12 cellular contexts compared by ENCODE assay signal in genomic region chr1:160115545-160116276, GRCh38. TPM values are rescaled to one million over a fixed set of nuclear protein-coding genes. Genes with fewer than 3 reads are reported as not detected.
A peak's percentile ranks its signal among the peaks of the same experiment; 100 is the strongest.
DNase-seq lines count a peak whose midpoint lies in the region; ATAC-seq and TF ChIP-seq lines count a peak whose summit lies in the region.
"Had no signal": no experiment of that assay in that cellular context is flagged by ENCODE, and none has a peak within 500 bp of the region (broad histone marks: within the 10 kb centered on the region; RNA-seq: fewer than 3 reads in every experiment).

ATP1A2 (plus strand) TSS chr1:160115759; CDS start chr1:160115862, 103 bp downstream.

- in situ Hi-C loops in astrocyte of the cerebellum (cut with HindIII; ENCODE audit: low sequenced_read_pairs): no loop called here

- peak within 1 kb of the TSS; percentile 82 for H3K27ac ChIP-seq in right cardiac atrium (ENCODE audit: low read length)

- no peaks in the 10 kb centered on the region for H3K27me3 ChIP-seq in right cardiac atrium (ENCODE audit: control insufficient read depth, insufficient read depth)

- ATAC-seq in right cardiac atrium: peak; percentile 61 to 66

- TF ChIP-seq CTCF in astrocyte of the cerebellum (IDR thresholded peaks at IDR 0.05; ENCODE audit: low read depth, low read length, missing control alignments): no peak

- intact Hi-C loops in right cardiac atrium (cut with DNase I): no loop called here

- 29% methylated on average over 16 of the region's 16 CpGs for WGBS in right cardiac atrium

- DNase-seq in astrocyte of the cerebellum (ENCODE audit: low read depth) (no peak), right cardiac atrium (peak in 2 of 3 donors; percentile 72 to 80), occipital lobe (lab: John Stamatoyannopoulos, UW) (no peak), ureter (ENCODE audit: low spot score) (no peak), cerebellar nuclear complex (lab: John Stamatoyannopoulos, UW) (no peak), germinal center (ENCODE audit: low spot score) (no peak), NCI-H1048 (lab: John Stamatoyannopoulos, UW) (no peak), superior temporal gyrus (ENCODE audit: extremely low spot score) (no peak)
- DNase-seq: activated T-cell treated with anti-CD3 and anti-CD28 coated beads, Interleukin-2, amount 50 U/mL, for 1 hour; COR-L47; NCI-H345; stimulated activated CD4-positive, alpha-beta T cell treated with anti-CD3 and anti-CD28 coated beads, Interleukin-4, amount 100 ng/mL, for 1 hour had no signal

- no peaks in the 10 kb centered on the region for H3K9me3 ChIP-seq in right cardiac atrium (ENCODE audit: control insufficient read depth, low read length)

- peak within 1 kb of the TSS; percentile 38 for H3K4me3 ChIP-seq in astrocyte of the cerebellum (ENCODE audit: low read depth, low read length)
- peak within 1 kb of the TSS; percentile 40 for H3K4me3 ChIP-seq in right cardiac atrium (ENCODE audit: low read length)

- peaks cover 7% of the 10 kb centered on the region for H3K4me1 ChIP-seq in right cardiac atrium (ENCODE audit: control insufficient read depth, insufficient read depth, low read length)

RNA-seq across cellular contexts. Expression of gene ATP1A2, which starts in this region (rescaled TPM):
- total RNA-seq in right cardiac atrium: 100 to 1,000 TPM; 150 to 323 (median 257) TPM
- 89.6 TPM for polyA plus RNA-seq in right cardiac atrium
- 47.1 TPM for total RNA-seq in occipital lobe
- 41.2 TPM for total RNA-seq in ureter

Comparison
In these comparisons a context has a peak if more than half of its experiments do, and no peak if none do; other contexts are left out.
1. DNase-seq: peak in right cardiac atrium (2 of 3); none in astrocyte of the cerebellum (single experiment), occipital lobe (single experiment), ureter (single experiment), cerebellar nuclear complex (0 of 2), germinal center (single experiment), NCI-H1048 (single experiment) and superior temporal gyrus (single experiment).